20 cellular contexts compared by ENCODE assay signal in genomic region chr3:66425566-66425965, GRCh38.
DNase-seq lines count a peak whose midpoint lies in the region; ATAC-seq and TF ChIP-seq lines count a peak whose summit lies in the region.
"Had no signal": no experiment of that assay in that cellular context is flagged by ENCODE, and none has a peak within 500 bp of the region (broad histone marks: within the 10 kb centered on the region; RNA-seq: fewer than 3 reads in every experiment).

No MANE protein-coding gene starts in this region.

- no peak overlapping the region for H3K4me2 ChIP-seq in mammary epithelial cell (ENCODE audit: insufficient read depth, low read depth, low read length)
- H3K4me2 ChIP-seq: A549 had no signal

- dilution Hi-C loops in mammary epithelial cell (cut with HindIII; ENCODE audit: low sequenced_read_pairs) = no loop called here

- H3K4me1 Mint-ChIP-seq in osteocyte (ENCODE audit: unreplicated experiment) = peaks cover 67% of the 10 kb centered on the region
- H3K4me1 Mint-ChIP-seq: activated B cell treated with CpG ODN at 0.5 μM for 24 hours had no signal

- DNase-seq in breast epithelium (ENCODE audit: low spot score in 2 of 2) (no peak), mammary epithelial cell (no peak), esophagus muscularis mucosa (ENCODE audit: extremely low spot score) (no peak), osteocyte (ENCODE audit: extremely low spot score, unreplicated experiment) (no peak), transverse colon (no peak), NCI-H510A treated with DMSO at 0.1 percent for 48 hours (lab: John Stamatoyannopoulos, UW) (no peak)
- DNase-seq in stimulated activated naive CD8-positive, alpha-beta T cell treated with anti-CD3 and anti-CD28 coated beads, Interleukin-15, Interleukin-2, amounts not matched to agents 100 U/mL and 50 U/mL, for 24 hours = no peak
- DNase-seq: activated B cell treated with CpG ODN at 0.5 μM for 24 hours; cerebellar nuclear complex; DMS153; islet precursor cell; mucosa of descending colon; NCI-H2107; NCI-H69; stimulated activated CD4-positive, alpha-beta T cell treated with anti-CD3 and anti-CD28 coated beads, Interleukin-2, amount 100 ng/mL, for 48 hours had no signal

- peaks cover 0 to 26% of the 10 kb centered on the region in 2 donors for H3K4me1 ChIP-seq in breast epithelium
- H3K4me1 ChIP-seq in mammary epithelial cell (ENCODE audit: insufficient read depth, low read length) = peaks cover 19% of the 10 kb centered on the region
- peaks cover 55 to 79% (median 70%) of the 10 kb centered on the region in 4 donors for H3K4me1 ChIP-seq in esophagus muscularis mucosa
- H3K4me1 ChIP-seq in transverse colon = peaks cover 5 to 47% (median 23%) of the 10 kb centered on the region in 4 donors

- no peaks in the 10 kb centered on the region for H3K79me2 ChIP-seq in mammary epithelial cell (ENCODE audit: insufficient read depth, low read length)

- H3K9ac ChIP-seq in mammary epithelial cell (ENCODE audit: insufficient read depth, low read length) = no peak overlapping the region

- H3K27me3 Mint-ChIP-seq in osteocyte (ENCODE audit: unreplicated experiment) = no peaks in the 10 kb centered on the region
- H3K27me3 Mint-ChIP-seq: activated B cell treated with CpG ODN at 0.5 μM for 24 hours had no signal

- H3K9me3 ChIP-seq in breast epithelium (peaks cover 8 to 9% of the 10 kb centered on the region in 2 donors), mammary epithelial cell (replicated peaks; ENCODE audit: insufficient read depth, low read length) (peaks cover 8% of the 10 kb centered on the region), esophagus muscularis mucosa (peaks cover 0 to 3% (median 0%) of the 10 kb centered on the region in 4 donors), transverse colon (no peaks in the 10 kb centered on the region)
- H3K9me3 ChIP-seq: A549, suprapubic skin had no signal

- no peak overlapping the region for H2AFZ ChIP-seq in mammary epithelial cell (ENCODE audit: low read depth, low read length)

- H3K27ac Mint-ChIP-seq in osteocyte (ENCODE audit: unreplicated experiment) = peak overlapping the region; percentile 28
- H3K27ac Mint-ChIP-seq: activated B cell treated with CpG ODN at 0.5 μM for 24 hours had no signal

- no peak overlapping the region for H3K4me3 Mint-ChIP-seq in osteocyte (ENCODE audit: unreplicated experiment)
- H3K4me3 Mint-ChIP-seq: activated B cell treated with CpG ODN at 0.5 μM for 24 hours had no signal

- peaks cover 28% of the 10 kb centered on the region for H3K36me3 Mint-ChIP-seq in osteocyte (ENCODE audit: unreplicated experiment)

- TF ChIP-seq CTCF in breast epithelium (IDR thresholded peaks at IDR 0.05) = no peak
- TF ChIP-seq CTCF in mammary epithelial cell (conservative IDR thresholded peaks at IDR 0.05 in 1 of 2, IDR thresholded peaks at IDR 0.05 in 1 of 2; ENCODE audit: extremely low read depth in 1 of 2, insufficient read depth in 1 of 2, low read depth in 1 of 2, low read length in 2 of 2) = no peak
- no peak for TF ChIP-seq CTCF in esophagus muscularis mucosa (IDR thresholded peaks at IDR 0.05)
- TF ChIP-seq CTCF in osteocyte (IDR thresholded peaks at IDR 0.05) = no peak
- TF ChIP-seq CTCF in transverse colon (IDR thresholded peaks at IDR 0.05) = no peak

- H3K27me3 ChIP-seq in breast epithelium = no peaks in the 10 kb centered on the region
- H3K27me3 ChIP-seq in mammary epithelial cell (ENCODE audit: insufficient read depth, low read length) = no peaks in the 10 kb centered on the region
- no peaks in the 10 kb centered on the region for H3K27me3 ChIP-seq in esophagus muscularis mucosa
- no peaks in the 10 kb centered on the region for H3K27me3 ChIP-seq in transverse colon
- H3K27me3 ChIP-seq: SJSA1, suprapubic skin had no signal

- no peak for TF ChIP-seq POLR2A in breast epithelium (IDR thresholded peaks at IDR 0.05)
- no peak for TF ChIP-seq POLR2A in esophagus muscularis mucosa (IDR thresholded peaks at IDR 0.05; ENCODE audit: low read depth)
- no peak for TF ChIP-seq POLR2A in transverse colon (IDR thresholded peaks at IDR 0.05)

- no TSS peak for BruUV-seq in mammary epithelial cell (replicated peaks; lab: Mats Ljungman, UMichigan)

- H3K4me3 ChIP-seq in breast epithelium = no peak overlapping the region
- no peak overlapping the region for H3K4me3 ChIP-seq in mammary epithelial cell (replicated peaks in 1 of 3; ENCODE audit: insufficient read depth in 1 of 3, low read depth in 2 of 3, low read length in 3 of 3)
- no peak overlapping the region for H3K4me3 ChIP-seq in esophagus muscularis mucosa
- no peak overlapping the region for H3K4me3 ChIP-seq in transverse colon
- H3K4me3 ChIP-seq: A549, mucosa of descending colon, SJSA1, skin epidermis, suprapubic skin had no signal

- CTCF ChIA-PET in mammary epithelial cell (lab: Charles Lee; ENCODE audit: low non-redundant PET) = no interaction called here

- no peaks in the 10 kb centered on the region for H3K36me3 ChIP-seq in breast epithelium
- H3K36me3 ChIP-seq in mammary epithelial cell (ENCODE audit: insufficient read depth, low read length) = no peaks in the 10 kb centered on the region
- no peaks in the 10 kb centered on the region for H3K36me3 ChIP-seq in esophagus muscularis mucosa
- no peaks in the 10 kb centered on the region for H3K36me3 ChIP-seq in transverse colon
- H3K36me3 ChIP-seq: SJSA1, suprapubic skin had no signal

- no peak for ATAC-seq in HG03159 (IDR thresholded peaks at IDR 0.05; ENCODE audit: unreplicated experiment)
- no peak for ATAC-seq in stimulated activated naive CD8-positive, alpha-beta T cell treated with anti-CD3 and anti-CD28 coated beads, Interleukin-15, Interleukin-2, amounts not matched to agents 100 U/mL and 50 U/mL, for 24 hours
- ATAC-seq: A549 had no signal

- peaks cover 6% of the 10 kb centered on the region for H3K9me3 Mint-ChIP-seq in osteocyte (ENCODE audit: unreplicated experiment)

- no peaks in the 10 kb centered on the region for H4K20me1 ChIP-seq in mammary epithelial cell (ENCODE audit: insufficient read depth, low read length)

- TF ChIP-seq EP300 in esophagus muscularis mucosa (IDR thresholded peaks at IDR 0.05) (no peak), transverse colon (IDR thresholded peaks at IDR 0.05; ENCODE audit: low read depth) (no peak)

- intact Hi-C loops in breast epithelium (cut with DNase I; ENCODE audit: low total_unique reads) = no loop called here
- intact Hi-C loops in mammary epithelial cell (cut with micrococcal nuclease) = loop anchor here (5.0 kb wide), 1 partner anchor 77 kb away; the partner anchor contains the start of gene LRIG1
- intact Hi-C loops in esophagus muscularis mucosa (cut with DNase I) = no loop called here
- intact Hi-C loops in transverse colon (cut with DNase I; ENCODE audit: low total_unique reads) = no loop called here

- 91% methylated on average over 6 of the region's 6 CpGs for WGBS in mammary epithelial cell (ENCODE audit: low coverage, missing lambda C conversion rate)
- 93% methylated on average over 6 of the region's 6 CpGs for WGBS in esophagus muscularis mucosa
- 83 to 100% methylated on average over 2 to 6 of the region's 6 CpGs for WGBS in transverse colon (ENCODE audit: low coverage in 1 of 2), 2 donors

- in situ Hi-C loops in mammary epithelial cell (cut with MboI; ENCODE audit: low sequenced_read_pairs in 2 of 2) (no loop called here), transverse colon (cut with MboI; ENCODE audit: low pct_ligation_motif_present in 1 of 4, low pct_unique_long_range_greater_than_20kb in 1 of 4, low sequenced_read_pairs in 3 of 4) (no loop called here)

- H3K27ac ChIP-seq in breast epithelium = peak overlapping the region; percentile 68 to 88
- H3K27ac ChIP-seq in mammary epithelial cell (ENCODE audit: insufficient read depth, low read depth, low read length) = no peak overlapping the region
- H3K27ac ChIP-seq in esophagus muscularis mucosa (replicated peaks in 1 of 4) = peak overlapping the region; percentile 61 to 73 (median 66)
- H3K27ac ChIP-seq in transverse colon = peak overlapping the region; percentile 19 to 87 (median 76)
- H3K27ac ChIP-seq: A549, SJSA1, suprapubic skin had no signal
